ENCODE assay signal across 2 cellular contexts in genomic region chr2:42876280-42876840, GRCh38.
TF ChIP-seq lines count a peak whose summit lies in the region.

No MANE protein-coding gene starts in this region.

TF ChIP-seq in GM23338, 12 proteins besides CTCF, POLR2A, EP300 and RAD21 (continued from another document):
- no peak for TF ChIP-seq ZNF462 (CRISPR knock-in tag; IDR thresholded peaks at IDR 0.05)
- TF ChIP-seq ZNF331 (CRISPR knock-in tag; IDR thresholded peaks at IDR 0.05; ENCODE audit: low read depth) = no peak
- TF ChIP-seq CREB1 (CRISPR knock-in tag; IDR thresholded peaks at IDR 0.05; ENCODE audit: low read depth) = no peak
- no peak for TF ChIP-seq POLR2AphosphoS5 (IDR thresholded peaks at IDR 0.05; ENCODE audit: low read depth)
- TF ChIP-seq JUNB (IDR thresholded peaks at IDR 0.05; ENCODE audit: unreplicated experiment) = no peak
- TF ChIP-seq NANOG (IDR thresholded peaks at IDR 0.05; ENCODE audit: borderline replicate concordance) = no peak
- no peak for TF ChIP-seq STAT1 (IDR thresholded peaks at IDR 0.05; ENCODE audit: unreplicated experiment)
- no peak for TF ChIP-seq ETS1 (IDR thresholded peaks at IDR 0.05)
- no peak for TF ChIP-seq REST (IDR thresholded peaks at IDR 0.05; ENCODE audit: unreplicated experiment)
- TF ChIP-seq EZH2 (IDR thresholded peaks at IDR 0.05; ENCODE audit: low read depth, unreplicated experiment) = no peak
- TF ChIP-seq ZNF114 (CRISPR knock-in tag; IDR thresholded peaks at IDR 0.05) = no peak

TF ChIP-seq in K562, 482 proteins besides CTCF, POLR2A, EP300 and RAD21 (continued from another document):
- TF ChIP-seq PKNOX1 (IDR thresholded peaks at IDR 0.05) (no peak), ELK3 (CRISPR knock-in tag; IDR thresholded peaks at IDR 0.05) (no peak), RERE (CRISPR knock-in tag; IDR thresholded peaks at IDR 0.05; ENCODE audit: borderline replicate concordance) (no peak), TEAD4 (IDR thresholded peaks at IDR 0.05; ENCODE audit: low read length) (no peak), TEAD4 (CRISPR knock-in tag; IDR thresholded peaks at IDR 0.05; ENCODE audit: borderline replicate concordance) (no peak), YY1 (IDR thresholded peaks at IDR 0.05; ENCODE audit: borderline replicate concordance in 1 of 3, control insufficient read depth in 1 of 3, extremely low read depth in 1 of 3, insufficient read depth in 3 of 3, insufficient read length in 1 of 3, insufficient replicate concordance in 2 of 3, low read depth in 1 of 3, low read length in 2 of 3) (no peak), SP2 (IDR thresholded peaks at IDR 0.05; ENCODE audit: extremely low read depth, low read depth, low read length, poor library complexity, severe bottlenecking) (no peak), ATF6 (CRISPR knock-in tag; IDR thresholded peaks at IDR 0.05) (no peak), RBBP5 (IDR thresholded peaks at IDR 0.05; ENCODE audit: borderline replicate concordance, insufficient read depth, low read length, poor library complexity, severe bottlenecking) (no peak), NR4A1 (CRISPR knock-in tag; IDR thresholded peaks at IDR 0.05) (no peak), NR4A1 (tag; IDR thresholded peaks at IDR 0.05) (no peak), ZBTB11 (CRISPR knock-in tag; IDR thresholded peaks at IDR 0.05) (no peak), E4F1 (CRISPR knock-in tag; IDR thresholded peaks at IDR 0.05; ENCODE audit: borderline replicate concordance) (no peak), PURB (CRISPR knock-in tag; IDR thresholded peaks at IDR 0.05; ENCODE audit: low read depth) (no peak)
